In genomic region chr7:94289071-94289470, GRCh38 we compare ENCODE assay signal across 8 cellular contexts.
DNase-seq lines count a peak whose midpoint lies in the region; TF ChIP-seq lines count a peak whose summit lies in the region.

No MANE protein-coding gene starts in this region.

- no peak overlapping the region for H3K4me2 ChIP-seq in neuronal stem cell (ENCODE audit: insufficient read depth, low read length, poor library complexity, severe bottlenecking)

- DNase-seq in COLO668 (lab: John Stamatoyannopoulos, UW; ENCODE audit: unreplicated experiment) (peak; percentile 60), LoVo (ENCODE audit: low spot score) (peak; percentile 76), RWPE1 (ENCODE audit: low spot score) (peak; percentile 75), fibroblast of peridontal ligament (ENCODE audit: extremely low read depth) (peak; percentile 95), neuronal stem cell (ENCODE audit: low spot score) (peak; percentile 61), AML-193 (lab: John Stamatoyannopoulos, UW) (no peak)
- DNase-seq in activated CD4-positive, alpha-beta memory T cell treated with anti-CD3 and anti-CD28 coated beads for 36 hours: no peak
- no peak for DNase-seq in effector CD4-positive, alpha-beta T cell

- no peak overlapping the region for H3K9ac ChIP-seq in neuronal stem cell (ENCODE audit: low read depth, low read length, poor library complexity)

- no peak overlapping the region for H2AK5ac ChIP-seq in neuronal stem cell (ENCODE audit: low read depth, low read length)

- CTCF ChIA-PET in RWPE1 (lab: Yijun Ruan, JAX): interaction anchor here (0.5 to 8.1 kb wide), 19 partner anchors 9 to 1615 kb away, joined by 3 to 80 read pairs (median 3); partner anchors contain the start of gene COL1A2
- CTCF ChIA-PET in activated CD4-positive, alpha-beta memory T cell treated with anti-CD3 and anti-CD28 coated beads for 36 hours (lab: Charles Lee): interaction anchor here (0.6 kb wide), 1 partner anchor 1225 kb away, joined by 3 read pairs; no protein-coding TSS in a partner anchor

- H4K8ac ChIP-seq in neuronal stem cell (ENCODE audit: low read depth, low read length): no peak overlapping the region

- H3K27ac Mint-ChIP-seq in activated CD4-positive, alpha-beta memory T cell treated with anti-CD3 and anti-CD28 coated beads for 36 hours: no peak overlapping the region

- no peaks in the 10 kb centered on the region for H3K79me1 ChIP-seq in neuronal stem cell (ENCODE audit: low read depth, low read length)

- no peak overlapping the region for H3K4me3 Mint-ChIP-seq in activated CD4-positive, alpha-beta memory T cell treated with anti-CD3 and anti-CD28 coated beads for 36 hours

- WGBS in neuronal stem cell (ENCODE audit: extremely low coverage in 2 of 2, insufficient read length in 2 of 2, insufficient replicate concordance in 1 of 2), 2 donors: no CpG with 5 or more reads among the region's 1 CpG

- no peaks in the 10 kb centered on the region for H3K9me3 ChIP-seq in neuronal stem cell (replicated peaks in 1 of 2; ENCODE audit: control insufficient read depth in 2 of 2, insufficient read depth in 1 of 2, low read depth in 1 of 2, low read length in 2 of 2)

- H3K27ac ChIP-seq in RWPE1: no peak overlapping the region
- H3K27ac ChIP-seq in neuronal stem cell (replicated peaks; ENCODE audit: low read length): no peak overlapping the region

- H2BK15ac ChIP-seq in neuronal stem cell (ENCODE audit: low read length): no peak overlapping the region

- peaks cover 0 to 2% of the 10 kb centered on the region in 2 donors for H3K4me1 ChIP-seq in neuronal stem cell (ENCODE audit: control insufficient read depth in 2 of 2, insufficient read depth in 1 of 2, low read depth in 1 of 2, low read length in 2 of 2)

- H2BK12ac ChIP-seq in neuronal stem cell (ENCODE audit: low read length): no peak overlapping the region

- no peak overlapping the region for H3K4me3 ChIP-seq in neuronal stem cell (ENCODE audit: low read length in 2 of 2)

- no peak overlapping the region for H3K14ac ChIP-seq in neuronal stem cell (ENCODE audit: low read length)

- H4K91ac ChIP-seq in neuronal stem cell (ENCODE audit: low read depth, low read length, poor library complexity): no peak overlapping the region

- no peaks in the 10 kb centered on the region for H3K36me3 Mint-ChIP-seq in activated CD4-positive, alpha-beta memory T cell treated with anti-CD3 and anti-CD28 coated beads for 36 hours

- no peak overlapping the region for H2BK5ac ChIP-seq in neuronal stem cell (ENCODE audit: low read length)

- H3K27me3 ChIP-seq in neuronal stem cell (ENCODE audit: control insufficient read depth in 3 of 3, insufficient read depth in 3 of 3, low read depth in 1 of 3, low read length in 3 of 3): no peaks in the 10 kb centered on the region

- no peaks in the 10 kb centered on the region for H3K9me3 Mint-ChIP-seq in activated CD4-positive, alpha-beta memory T cell treated with anti-CD3 and anti-CD28 coated beads for 36 hours

- H3K23ac ChIP-seq in neuronal stem cell (ENCODE audit: low read depth, low read length, poor library complexity): no peak overlapping the region

- intact Hi-C loops in activated CD4-positive, alpha-beta memory T cell treated with anti-CD3 and anti-CD28 coated beads for 36 hours (cut with micrococcal nuclease): no loop called here

- H3K4me1 Mint-ChIP-seq in activated CD4-positive, alpha-beta memory T cell treated with anti-CD3 and anti-CD28 coated beads for 36 hours (ENCODE audit: low read depth): no peaks in the 10 kb centered on the region

- peak overlapping the region; percentile 70 for H2AFZ ChIP-seq in neuronal stem cell (ENCODE audit: low read length)

- H3K18ac ChIP-seq in neuronal stem cell (ENCODE audit: low read length): no peak overlapping the region

- POLR2A ChIA-PET in RWPE1 (lab: Yijun Ruan, JAX; ENCODE audit: low non-redundant PET): no interaction called here
- POLR2A ChIA-PET in activated CD4-positive, alpha-beta memory T cell treated with anti-CD3 and anti-CD28 coated beads for 36 hours (lab: Charles Lee): no interaction called here

- no peak overlapping the region for H3K4ac ChIP-seq in neuronal stem cell (ENCODE audit: low read length)

- TF ChIP-seq CTCF in RWPE1 (conservative IDR thresholded peaks at IDR 0.05; ENCODE audit: low read depth): peak; percentile 94

- H2BK120ac ChIP-seq in neuronal stem cell (ENCODE audit: low read depth, low read length): no peak overlapping the region

- H3K27me3 Mint-ChIP-seq in activated CD4-positive, alpha-beta memory T cell treated with anti-CD3 and anti-CD28 coated beads for 36 hours: no peaks in the 10 kb centered on the region

- no peaks in the 10 kb centered on the region for H3K36me3 ChIP-seq in neuronal stem cell (replicated peaks in 1 of 2; ENCODE audit: control insufficient read depth in 2 of 2, insufficient read depth in 2 of 2, low read length in 2 of 2)

Comparison
In these comparisons a context has a peak if more than half of its experiments do, and no peak if none do; other contexts are left out.
1. DNase-seq: peak in COLO668 (single experiment), LoVo (single experiment), RWPE1 (single experiment), fibroblast of peridontal ligament (single experiment) and neuronal stem cell (single experiment); none in AML-193 (0 of 2), activated CD4-positive, alpha-beta memory T cell treated with anti-CD3 and anti-CD28 coated beads for 36 hours (single experiment) and effector CD4-positive, alpha-beta T cell (single experiment).